ENCODE assay signal across 8 cellular contexts in genomic region chr10:17199351-17199804, GRCh38. TPM values are rescaled to one million over a fixed set of nuclear protein-coding genes. Genes with fewer than 3 reads are reported as not detected.
DNase-seq lines count a peak whose midpoint lies in the region; ATAC-seq, FAIRE-seq and TF ChIP-seq lines count a peak whose summit lies in the region.

No MANE protein-coding gene starts in this region.

- WGBS in A549 (ENCODE audit: missing lambda C conversion rate): 72% methylated on average over 9 of the region's 9 CpGs
- WGBS in lung, 2 donors: 30 to 56% methylated on average over 9 of the region's 9 CpGs

- POLR2A ChIA-PET in A549 (lab: Yijun Ruan, JAX): interaction anchor here (1.1 to 1.8 kb wide), 2 partner anchors 29 to 31 kb away, joined by 4 to 10 read pairs; partner anchors contain the start of gene VIM

- FAIRE-seq in A549 (lab: Jason Lieb, UNC) (no peak), GM12891 (lab: Jason Lieb, UNC) (no peak)

- in situ Hi-C loops in HAP-1 (cut with MboI; ENCODE audit: low sequenced_read_pairs): no loop called here
- in situ Hi-C loops in astrocyte of the cerebellum (cut with HindIII; ENCODE audit: low sequenced_read_pairs): no loop called here

- no peak for DNase-seq in A549 (ENCODE audit: low read depth in 1 of 2, low spot score in 1 of 2)
- peak; percentile 9 to 87 for DNase-seq in HAP-1 (ENCODE audit: low spot score in 2 of 2)
- DNase-seq in astrocyte of the cerebellum (ENCODE audit: low read depth): no peak
- no peak for DNase-seq in lung (ENCODE audit: low spot score)
- no peak for DNase-seq in NCI-H128 (lab: John Stamatoyannopoulos, UW; ENCODE audit: unreplicated experiment)
- no peak for DNase-seq in SHP77 treated with DMSO at 0.1 percent for 48 hours (lab: John Stamatoyannopoulos, UW)
- no peak for DNase-seq in GM12891 (ENCODE audit: insufficient read length, low spot score)
- DNase-seq in activated CD4-positive, CD25-positive, alpha-beta regulatory T cell treated with anti-CD3 and anti-CD28 coated beads, Interleukin-2, amount 50 U/mL, for 72 hours: no peak

- no peak overlapping the region for H3K4me3 ChIP-seq in A549
- H3K4me3 ChIP-seq in HAP-1: peak overlapping the region; percentile 73
- peak overlapping the region; percentile 50 for H3K4me3 ChIP-seq in astrocyte of the cerebellum (ENCODE audit: low read depth, low read length)
- no peak overlapping the region for H3K4me3 ChIP-seq in lung

- H3K27ac ChIP-seq in A549 (peak overlapping the region in 1 of 2 experiments; percentile 40; a peak in 4 of 6 replicates), lung (ENCODE audit: low read depth in 1 of 2, low read length in 1 of 2) (peak overlapping the region; percentile 38 to 65)

- H3K4me1 ChIP-seq in A549 (peaks cover 14% of the 10 kb centered on the region), HAP-1 (peaks cover 26% of the 10 kb centered on the region), lung (ENCODE audit: control insufficient read depth in 2 of 2, insufficient read depth in 2 of 2, low read length in 2 of 2) (peaks cover 0 to 5% of the 10 kb centered on the region in 2 donors)

- no peak for TF ChIP-seq EP300 in A549 (IDR thresholded peaks at IDR 0.05)

- TF ChIP-seq CTCF in A549 (IDR thresholded peaks at IDR 0.05): no peak
- no peak for TF ChIP-seq CTCF in astrocyte of the cerebellum (IDR thresholded peaks at IDR 0.05; ENCODE audit: low read depth, low read length, missing control alignments)
- no peak for TF ChIP-seq CTCF in lung (IDR thresholded peaks at IDR 0.05; ENCODE audit: control extremely low read depth, extremely low read depth)

- no peak for TF ChIP-seq POLR2A in A549 (IDR thresholded peaks at IDR 0.05; ENCODE audit: low read length)
- no peak for TF ChIP-seq POLR2A in GM12891 (IDR thresholded peaks at IDR 0.05; ENCODE audit: low read depth, low read length)

- no peak for TF ChIP-seq RAD21 in A549 (conservative IDR thresholded peaks at IDR 0.05 in 1 of 2, IDR thresholded peaks at IDR 0.05 in 1 of 2)

- ATAC-seq in A549: no peak
- no peak for ATAC-seq in lung (ENCODE audit: insufficient read depth, low FRiP score)

- H3K9me3 ChIP-seq in A549 (no peaks in the 10 kb centered on the region), HAP-1 (no peaks in the 10 kb centered on the region), lung (ENCODE audit: control insufficient read depth in 2 of 2, insufficient read depth in 1 of 2, low read length in 1 of 2) (no peaks in the 10 kb centered on the region)

- CTCF ChIA-PET in A549 (lab: Yijun Ruan, JAX): interaction anchor here (0.6 to 3.5 kb wide), 2 partner anchors 30 to 232 kb away, joined by 4 to 47 read pairs; partner anchors contain the start of gene VIM

- H3K27me3 ChIP-seq in HAP-1 (ENCODE audit: low read depth): no peaks in the 10 kb centered on the region
- no peaks in the 10 kb centered on the region for H3K27me3 ChIP-seq in lung (ENCODE audit: control insufficient read depth, insufficient read depth)

- H3K36me3 ChIP-seq in HAP-1 (replicated peaks): no peaks in the 10 kb centered on the region
- H3K36me3 ChIP-seq in lung (ENCODE audit: control insufficient read depth in 2 of 2, insufficient read depth in 2 of 2, low read length in 2 of 2): no peaks in the 10 kb centered on the region

- peak overlapping the region; percentile 86 for H3K4me2 ChIP-seq in A549

TF ChIP-seq in A549, 52 proteins besides CTCF, POLR2A, EP300 and RAD21:
- TF ChIP-seq POLR2AphosphoS2 (conservative IDR thresholded peaks at IDR 0.05; ENCODE audit: low read length): no peak
- TF ChIP-seq HOXB13 (CRISPR knock-in tag; IDR thresholded peaks at IDR 0.05; ENCODE audit: low read depth): no peak
- TF ChIP-seq ZC3H11A (IDR thresholded peaks at IDR 0.05): no peak
- no peak for TF ChIP-seq EHMT2 (IDR thresholded peaks at IDR 0.05; ENCODE audit: low read depth)
- TF ChIP-seq TFCP2L1 (CRISPR knock-in tag; IDR thresholded peaks at IDR 0.05): no peak
- TF ChIP-seq MYC (IDR thresholded peaks at IDR 0.05; ENCODE audit: borderline replicate concordance, low read length): no peak
- TF ChIP-seq ZFP36 (IDR thresholded peaks at IDR 0.05; ENCODE audit: borderline replicate concordance, partially characterized antibody): no peak

TF ChIP-seq in GM12891, 5 proteins besides CTCF, POLR2A, EP300 and RAD21:
- TF ChIP-seq SPI1 (IDR thresholded peaks at IDR 0.05; ENCODE audit: low read depth, low read length) (no peak), POU2F2 (IDR thresholded peaks at IDR 0.05; ENCODE audit: low read depth, low read length) (no peak), TAF1 (IDR thresholded peaks at IDR 0.05; ENCODE audit: low read depth, low read length) (no peak), PAX5 (IDR thresholded peaks at IDR 0.05; ENCODE audit: insufficient read depth, low read length, severe bottlenecking) (no peak), POLR2AphosphoS5 (IDR thresholded peaks at IDR 0.05; ENCODE audit: low read depth, low read length) (no peak)
TF ChIP-seq in GM12891: peak in this region for 0.

RNA-seq across cellular contexts. Expression of gene TRDMT1, which starts 2.1 kb away (rescaled TPM):
- polyA plus RNA-seq in A549 (2011; rRNA removed) (5.7 and 7.4 TPM in 2 replicates), A549 (2017; fragmentation: RNase III; extraction: RNeasy Plus Mini Kit Qiagen cat#74134 plus additional on column Dnase treatment) (2.4 to 3.4 TPM (median 3.3 TPM) in 3 replicates), lung (1 to 10 TPM; 2.5 to 3.4 TPM)
- polyA plus RNA-seq in A549 (2012; cell fraction: cytosol; rRNA removed): 1.8 and 1.9 TPM in 2 replicates
- polyA plus RNA-seq in A549 (2012; cell fraction: nucleus; rRNA removed): 1.0 and 1.1 TPM in 2 replicates
- 4.6 and 5.1 TPM in 2 replicates for polyA minus RNA-seq in A549 (2011; rRNA and poly(A)+ RNA removed)
- 10 to 100 TPM in 1 of 2 donors, 1 to 10 TPM in 1; 9.7 to 25.9 TPM for total RNA-seq in lung
- 1.6 TPM for polyA plus RNA-seq in GM12891 (2012; ENCODE audit: low read depth, missing spikeins)

RNA-seq across cellular contexts. Expression of gene VIM, which starts 28.7 kb away (rescaled TPM):
- polyA plus RNA-seq in A549 (2011; rRNA removed) (773 and 848 TPM in 2 replicates), A549 (2017; fragmentation: RNase III; extraction: RNeasy Plus Mini Kit Qiagen cat#74134 plus additional on column Dnase treatment) (830 to 987 TPM (median 875 TPM) in 3 replicates), lung (1,000 to 10,000 TPM in 1 of 2 donors, 100 to 1,000 TPM in 1; 800 to 1,426 TPM)
- polyA plus RNA-seq in A549 (2012; cell fraction: cytosol; rRNA removed): 842 and 1,013 TPM in 2 replicates
- polyA plus RNA-seq in A549 (2012; cell fraction: nucleus; rRNA removed): 1,036 and 2,636 TPM in 2 replicates
- polyA minus RNA-seq in A549 (2011; rRNA and poly(A)+ RNA removed): 792 and 808 TPM in 2 replicates
- total RNA-seq in lung: 1,000 to 10,000 TPM; 1,296 to 1,640 TPM
- 48.0 TPM for polyA plus RNA-seq in GM12891 (2012; ENCODE audit: low read depth, missing spikeins)

Comparison
In these comparisons a context has a peak if more than half of its experiments do, and no peak if none do; other contexts are left out.
1. DNase-seq: peak in HAP-1 (2 of 2); none in A549 (0 of 2), astrocyte of the cerebellum (single experiment), lung (single experiment), NCI-H128 (single experiment), SHP77 treated with DMSO at 0.1 percent for 48 hours (single experiment), GM12891 (single experiment) and activated CD4-positive, CD25-positive, alpha-beta regulatory T cell treated with anti-CD3 and anti-CD28 coated beads, Interleukin-2, amount 50 U/mL, for 72 hours (single experiment).
2. H3K4me3 ChIP-seq: peak in HAP-1 (single experiment) and astrocyte of the cerebellum (single experiment); none in A549 (single experiment) and lung (single experiment).